ENCODE assay signal across 18 cellular contexts in the genomic region with DNA sequence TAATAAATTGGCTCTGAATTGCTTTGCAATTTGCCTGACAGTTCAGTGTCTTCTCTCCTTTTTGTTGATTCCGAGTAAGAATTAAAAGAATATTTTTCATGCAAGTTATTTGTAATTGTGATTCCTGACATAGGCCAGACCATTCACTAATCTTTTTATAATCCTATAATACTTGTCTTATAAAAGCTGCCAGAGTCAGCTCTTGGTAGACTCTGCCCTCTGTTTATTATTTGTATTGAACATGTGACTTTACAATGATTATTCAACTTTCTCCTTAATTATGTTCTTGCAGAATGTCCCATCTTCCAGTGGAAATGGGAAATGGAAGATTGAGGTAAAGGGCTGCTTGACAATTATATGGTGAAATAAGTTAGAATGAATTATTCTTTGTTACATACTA.
DNase-seq lines count a peak whose midpoint lies in the region; ATAC-seq, FAIRE-seq and TF ChIP-seq lines count a peak whose summit lies in the region.
"Had no signal": no experiment of that assay in that cellular context is flagged by ENCODE, and none has a peak within 500 bp of the region (broad histone marks: within the 10 kb centered on the region; RNA-seq: fewer than 3 reads in every experiment).

No MANE protein-coding gene starts in this region.

- no peak for TF ChIP-seq POLR2A in suprapubic skin (IDR thresholded peaks at IDR 0.05)

- H3K27ac ChIP-seq in VCaP = peak overlapping the region; percentile 67
- H3K27ac ChIP-seq in suprapubic skin = peak overlapping the region; percentile 37
- no peak overlapping the region for H3K27ac ChIP-seq in left ventricle myocardium inferior (replicated peaks)
- H3K27ac ChIP-seq: BLaER1 had no signal

- H3K36me3 ChIP-seq in suprapubic skin = no peaks in the 10 kb centered on the region
- no peaks in the 10 kb centered on the region for H3K36me3 ChIP-seq in left ventricle myocardium inferior
- H3K36me3 ChIP-seq: BLaER1 had no signal

- H3K27me3 ChIP-seq in suprapubic skin = no peaks in the 10 kb centered on the region
- H3K27me3 ChIP-seq in left ventricle myocardium inferior (ENCODE audit: low read depth) = peaks cover 8% of the 10 kb centered on the region
- H3K27me3 ChIP-seq: BLaER1 had no signal

- DNase-seq in D721Med (ENCODE audit: insufficient read length, low spot score) (peak; percentile 17), suprapubic skin (ENCODE audit: low spot score in 2 of 2) (no peak), NCI-H128 (lab: John Stamatoyannopoulos, UW; ENCODE audit: unreplicated experiment) (no peak), NCI-H69 (lab: John Stamatoyannopoulos, UW) (no peak), cardiac septum (ENCODE audit: low spot score) (no peak), left ventricle myocardium inferior (no peak)
- DNase-seq: 8988T; CD4-positive, alpha-beta memory T cell; DMS 273 treated with DMSO at 0.1 percent for 48 hours; DND-41; EL; HCEC 1CT had no signal

- H3K9me3 ChIP-seq in suprapubic skin (no peaks in the 10 kb centered on the region), left ventricle myocardium inferior (replicated peaks) (peaks cover 3% of the 10 kb centered on the region)
- H3K9me3 ChIP-seq: BLaER1 had no signal

- H3K4me3 ChIP-seq in suprapubic skin = no peak overlapping the region
- H3K4me3 ChIP-seq in left ventricle myocardium inferior = no peak overlapping the region
- H3K4me3 ChIP-seq: BLaER1 had no signal

- intact Hi-C loops in cardiac septum (cut with DNase I) = no loop called here
- intact Hi-C loops in left ventricle myocardium inferior (cut with micrococcal nuclease) = no loop called here

- no peak for TF ChIP-seq EP300 in suprapubic skin (IDR thresholded peaks at IDR 0.05)

- ATAC-seq in esophagus mucosa = peak; percentile 32

- peaks cover 19% of the 10 kb centered on the region for H3K4me1 ChIP-seq in suprapubic skin
- H3K4me1 ChIP-seq in left ventricle myocardium inferior = no peaks in the 10 kb centered on the region

- 65% methylated on average over 1 of the region's 1 CpG for WGBS in suprapubic skin

- TF ChIP-seq CTCF in D721Med (IDR thresholded peaks at IDR 0.05; ENCODE audit: insufficient read depth, missing control alignments) (no peak), VCaP (conservative IDR thresholded peaks at IDR 0.05) (no peak), suprapubic skin (IDR thresholded peaks at IDR 0.05) (no peak), left ventricle myocardium inferior (IDR thresholded peaks at IDR 0.05; ENCODE audit: borderline replicate concordance) (no peak)

- peak; percentile 91 for FAIRE-seq in D721Med (lab: Jason Lieb, UNC)
- FAIRE-seq: GM12891, GM19239, H1 had no signal
